In the genomic region with DNA sequence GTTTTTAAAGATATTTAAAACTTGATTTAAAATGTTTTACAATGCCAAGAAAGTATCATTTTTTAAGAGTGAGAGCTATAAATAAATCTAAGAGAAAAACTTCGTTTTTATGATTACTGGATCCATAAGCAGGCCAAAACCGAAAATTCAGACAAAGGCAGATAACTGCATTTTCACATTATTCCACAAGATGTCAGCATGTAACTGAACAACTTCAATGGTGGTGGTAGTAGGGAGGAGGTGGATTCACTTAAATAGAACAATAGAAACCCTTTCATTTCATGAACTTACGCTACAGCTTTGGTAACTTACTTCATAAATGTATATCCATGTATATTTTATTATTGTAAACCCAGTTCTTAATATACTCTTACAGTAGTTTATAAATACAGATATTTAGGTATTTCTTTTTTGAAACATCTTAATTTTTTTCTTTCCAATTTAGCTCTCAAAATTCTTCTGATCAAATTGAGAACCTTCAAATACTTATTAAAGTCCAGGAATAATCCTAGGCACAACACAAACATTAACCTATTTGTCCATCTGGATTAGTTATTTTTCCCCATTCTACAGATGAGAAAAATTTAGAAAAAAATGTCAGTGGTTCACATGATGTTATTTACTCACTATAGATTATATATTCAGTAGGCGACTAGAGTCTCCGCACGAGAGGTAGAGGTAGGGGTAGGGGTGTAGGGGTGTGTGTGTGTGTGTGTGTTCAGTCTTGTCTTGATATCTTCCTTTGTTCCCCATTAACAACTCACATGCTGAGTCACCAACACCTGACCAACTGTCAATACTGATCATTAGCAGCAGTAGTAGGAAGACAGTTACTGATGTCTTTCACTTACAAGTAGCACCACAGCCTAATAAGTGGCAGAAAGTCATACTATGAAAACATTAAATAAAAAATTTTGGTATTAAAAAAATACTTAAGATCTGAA, we compare ENCODE assay signal across 8 cellular contexts.
A peak's percentile ranks its signal among the peaks of the same experiment; 100 is the strongest.
DNase-seq lines count a peak whose midpoint lies in the region; ATAC-seq and TF ChIP-seq lines count a peak whose summit lies in the region.

No MANE protein-coding gene starts in this region.

- peaks cover 1% of the 10 kb centered on the region for H3K4me1 Mint-ChIP-seq in CD8-positive, alpha-beta T cell (ENCODE audit: low read depth)
- H3K4me1 Mint-ChIP-seq in activated T-helper 1 cell treated with anti-CD3 and anti-CD28 coated beads, Interleukin-12 subunit alpha, Interleukin-12 subunit beta, Interleukin-2, Interleukin-4 antibody, amounts not matched to agents 30 ng/mL and 10 ng/mL and 1 ng/mL, durations not matched to agents 14 hours and 24 hours and 36 hours (ENCODE audit: low read depth), result no peaks in the 10 kb centered on the region

- H3K9me3 Mint-ChIP-seq in CD8-positive, alpha-beta T cell, result no peaks in the 10 kb centered on the region
- no peaks in the 10 kb centered on the region for H3K9me3 Mint-ChIP-seq in activated T-helper 1 cell treated with anti-CD3 and anti-CD28 coated beads, Interleukin-12 subunit alpha, Interleukin-12 subunit beta, Interleukin-2, Interleukin-4 antibody, amounts not matched to agents 30 ng/mL and 10 ng/mL and 1 ng/mL, durations not matched to agents 14 hours and 24 hours and 36 hours

- no peak overlapping the region for H3K27ac ChIP-seq in CD8-positive, alpha-beta T cell (ENCODE audit: low read depth, low read length)

- H3K36me3 Mint-ChIP-seq in CD8-positive, alpha-beta T cell, result no peaks in the 10 kb centered on the region
- H3K36me3 Mint-ChIP-seq in activated T-helper 1 cell treated with anti-CD3 and anti-CD28 coated beads, Interleukin-12 subunit alpha, Interleukin-12 subunit beta, Interleukin-2, Interleukin-4 antibody, amounts not matched to agents 30 ng/mL and 10 ng/mL and 1 ng/mL, durations not matched to agents 14 hours and 24 hours and 36 hours (ENCODE audit: low read depth), result no peaks in the 10 kb centered on the region

- POLR2A ChIA-PET in CD8-positive, alpha-beta T cell (lab: Charles Lee), result interaction anchor here (0.5 to 2.1 kb wide), 4 partner anchors 36 to 432 kb away, joined by 3 to 8 read pairs (median 3); no protein-coding TSS in a partner anchor

- H3K27me3 ChIP-seq in CD8-positive, alpha-beta T cell (ENCODE audit: insufficient read depth, low read length), result no peaks in the 10 kb centered on the region

- no peak overlapping the region for H3K27ac Mint-ChIP-seq in CD8-positive, alpha-beta T cell
- no peak overlapping the region for H3K27ac Mint-ChIP-seq in activated T-helper 1 cell treated with anti-CD3 and anti-CD28 coated beads, Interleukin-12 subunit alpha, Interleukin-12 subunit beta, Interleukin-2, Interleukin-4 antibody, amounts not matched to agents 30 ng/mL and 10 ng/mL and 1 ng/mL, durations not matched to agents 14 hours and 24 hours and 36 hours

- CTCF ChIA-PET in CD8-positive, alpha-beta T cell (lab: Charles Lee), result interaction anchor here (0.7 to 9.6 kb wide), 69 partner anchors 8 to 462 kb away, joined by 3 to 226 read pairs (median 4); a partner anchor contains a TSS

- no peak overlapping the region for H3K4me3 ChIP-seq in CD8-positive, alpha-beta T cell (ENCODE audit: low read depth, low read length)

- DNase-seq in CD8-positive, alpha-beta T cell, result peak in 1 of 7 experiments; percentile 9
- DNase-seq in NCI-H226, result peak; percentile 7
- DNase-seq in activated T-helper 1 cell treated with anti-CD3 and anti-CD28 coated beads, Interleukin-12 subunit alpha, Interleukin-12 subunit beta, Interleukin-2, Interleukin-4 antibody, amounts not matched to agents 30 ng/mL and 10 ng/mL and 1 ng/mL, durations not matched to agents 14 hours and 24 hours and 36 hours (ENCODE audit: low spot score), result peak; percentile 19
- DNase-seq in Right ventricle myocardium superior, result no peak
- peak; percentile 71 for DNase-seq in renal cortical epithelial cell (ENCODE audit: low read depth)
- no peak for DNase-seq in posterior cingulate gyrus

- intact Hi-C loops in CD8-positive, alpha-beta T cell (cut with DNase I, micrococcal nuclease), result loop anchor here (1.0 to 5.0 kb wide), 9 partner anchors 74 to 1244 kb away; no protein-coding TSS in a partner anchor
- intact Hi-C loops in activated T-helper 1 cell treated with anti-CD3 and anti-CD28 coated beads, Interleukin-12 subunit alpha, Interleukin-12 subunit beta, Interleukin-2, Interleukin-4 antibody, amounts not matched to agents 30 ng/mL and 10 ng/mL and 1 ng/mL, durations not matched to agents 14 hours and 24 hours and 36 hours (cut with micrococcal nuclease), result loop anchor here (1.0 to 10.0 kb wide), 7 partner anchors 74 to 686 kb away; no protein-coding TSS in a partner anchor
- intact Hi-C loops in Right ventricle myocardium superior (cut with DNase I) (loop anchor here (2.0 to 5.0 kb wide), 2 partner anchors 129 to 152 kb away; no protein-coding TSS in a partner anchor), posterior cingulate gyrus (cut with DNase I) (loop anchor here (2.0 to 5.0 kb wide), 3 partner anchors 134 to 422 kb away; no protein-coding TSS in a partner anchor)

- H3K27me3 Mint-ChIP-seq in CD8-positive, alpha-beta T cell (ENCODE audit: low read depth), result no peaks in the 10 kb centered on the region
- H3K27me3 Mint-ChIP-seq in activated T-helper 1 cell treated with anti-CD3 and anti-CD28 coated beads, Interleukin-12 subunit alpha, Interleukin-12 subunit beta, Interleukin-2, Interleukin-4 antibody, amounts not matched to agents 30 ng/mL and 10 ng/mL and 1 ng/mL, durations not matched to agents 14 hours and 24 hours and 36 hours (ENCODE audit: insufficient read depth), result no peaks in the 10 kb centered on the region

- no peak overlapping the region for H3K4me3 Mint-ChIP-seq in CD8-positive, alpha-beta T cell
- H3K4me3 Mint-ChIP-seq in activated T-helper 1 cell treated with anti-CD3 and anti-CD28 coated beads, Interleukin-12 subunit alpha, Interleukin-12 subunit beta, Interleukin-2, Interleukin-4 antibody, amounts not matched to agents 30 ng/mL and 10 ng/mL and 1 ng/mL, durations not matched to agents 14 hours and 24 hours and 36 hours, result no peak overlapping the region

- peak; percentile 99 for ATAC-seq in CD8-positive, alpha-beta T cell
- peak; percentile 69 for ATAC-seq in GM18909 (IDR thresholded peaks at IDR 0.05; ENCODE audit: poor library complexity, unreplicated experiment)
- peak; percentile 59 for ATAC-seq in HG03196 (IDR thresholded peaks at IDR 0.05; ENCODE audit: unreplicated experiment)
- peak; percentile 84 for ATAC-seq in Right ventricle myocardium superior (ENCODE audit: poor library complexity)

- H3K4me1 ChIP-seq in CD8-positive, alpha-beta T cell (ENCODE audit: insufficient read depth, low read length), result no peaks in the 10 kb centered on the region

- TF ChIP-seq CTCF in CD8-positive, alpha-beta T cell (IDR thresholded peaks at IDR 0.05), result peak; percentile 96

- H3K36me3 ChIP-seq in CD8-positive, alpha-beta T cell (ENCODE audit: insufficient read depth, low read length), result no peaks in the 10 kb centered on the region

- H3K9me3 ChIP-seq in CD8-positive, alpha-beta T cell (ENCODE audit: low read length), result no peaks in the 10 kb centered on the region

Comparison
In these comparisons a context has a peak if more than half of its experiments do, and no peak if none do; other contexts are left out.
1. DNase-seq: peak in NCI-H226 (single experiment), activated T-helper 1 cell treated with anti-CD3 and anti-CD28 coated beads, Interleukin-12 subunit alpha, Interleukin-12 subunit beta, Interleukin-2, Interleukin-4 antibody, amounts not matched to agents 30 ng/mL and 10 ng/mL and 1 ng/mL, durations not matched to agents 14 hours and 24 hours and 36 hours (single experiment) and renal cortical epithelial cell (single experiment); none in Right ventricle myocardium superior (single experiment) and posterior cingulate gyrus (0 of 10).
2. Peak in every context shown above with its lines, with median percentiles within 50 percentile points of each other: ATAC-seq.